Comparison of ENCODE assay signal across 11 cellular contexts in genomic region chr4:152591876-152592275, GRCh38. TPM values are rescaled to one million over a fixed set of nuclear protein-coding genes. Genes with fewer than 3 reads are reported as not detected.
DNase-seq lines count a peak whose midpoint lies in the region; TF ChIP-seq lines count a peak whose summit lies in the region.
"Had no signal": no experiment of that assay in that cellular context is flagged by ENCODE, and none has a peak within 500 bp of the region (broad histone marks: within the 10 kb centered on the region; RNA-seq: fewer than 3 reads in every experiment).

No MANE protein-coding gene starts in this region.

- H3K27ac ChIP-seq in GM23248 (no peak overlapping the region), OCI-LY1 (ENCODE audit: low read depth, low read length, poor library complexity, severe bottlenecking) (peak overlapping the region; percentile 46)
- H3K27ac ChIP-seq: left lung, tibial artery had no signal

- peak overlapping the region; percentile 40; the same call in 1 of the 2 replicates for H2AFZ ChIP-seq in GM23248
- H2AFZ ChIP-seq in OCI-LY1 (ENCODE audit: low read length), result no peak overlapping the region

- no peaks in the 10 kb centered on the region for H3K36me3 ChIP-seq in GM23248 (ENCODE audit: low read depth)
- no peaks in the 10 kb centered on the region for H3K36me3 ChIP-seq in OCI-LY1 (ENCODE audit: insufficient read depth, low read length)
- H3K36me3 ChIP-seq: left lung, tibial artery had no signal

- WGBS in GM23248 (ENCODE audit: low coverage in 1 of 2, low lambda C conversion rate in 2 of 2, missing lambda C conversion rate in 2 of 2), 2 experiments, result 93% methylated on average over 6 of the region's 6 CpGs

- H3K4me1 ChIP-seq in GM23248 (ENCODE audit: insufficient read depth) (peaks cover 21% of the 10 kb centered on the region), OCI-LY1 (ENCODE audit: insufficient read depth, low read length, severe bottlenecking) (peaks cover 59% of the 10 kb centered on the region)
- H3K4me1 ChIP-seq: left lung had no signal

- H3K9me3 Mint-ChIP-seq in glutamatergic neuron (ENCODE audit: unreplicated experiment), result peaks cover 2% of the 10 kb centered on the region
- H3K9me3 Mint-ChIP-seq: activated T-helper 1 cell treated with anti-CD3 and anti-CD28 coated beads, Interleukin-12 subunit alpha, Interleukin-12 subunit beta, Interleukin-2, Interleukin-4 antibody, amounts not matched to agents 30 ng/mL and 10 ng/mL and 1 ng/mL, durations not matched to agents 14 hours and 24 hours and 36 hours had no signal

- no peaks in the 10 kb centered on the region for H3K9me2 ChIP-seq in GM23248 (ENCODE audit: insufficient read depth)
- H3K9me2 ChIP-seq in OCI-LY1 (ENCODE audit: low read depth, low read length), result no peaks in the 10 kb centered on the region

- H4K20me1 ChIP-seq in GM23248 (ENCODE audit: insufficient read depth) (no peaks in the 10 kb centered on the region), OCI-LY1 (ENCODE audit: insufficient read depth, low read length) (no peaks in the 10 kb centered on the region)

- no peak overlapping the region for H3K9ac ChIP-seq in GM23248
- peak overlapping the region; percentile 36; the same call in 1 of the 2 replicates for H3K9ac ChIP-seq in OCI-LY1 (ENCODE audit: low read length)

- TF ChIP-seq CTCF in OCI-LY1 (IDR thresholded peaks at IDR 0.05; ENCODE audit: low read length) (no peak), glutamatergic neuron (IDR thresholded peaks at IDR 0.05; ENCODE audit: partially characterized antibody, unreplicated experiment) (no peak)

- peaks cover 1% of the 10 kb centered on the region for H3K36me3 Mint-ChIP-seq in glutamatergic neuron (ENCODE audit: unreplicated experiment)

- H3K4me3 ChIP-seq in GM23248, result no peak overlapping the region
- peak overlapping the region; percentile 46 for H3K4me3 ChIP-seq in OCI-LY1 (ENCODE audit: low read depth, low read length, poor library complexity, severe bottlenecking)
- H3K4me3 ChIP-seq: left lung, tibial artery had no signal

- in situ Hi-C loops in GM23248 (cut with MboI), result no loop called here

- H3K27me3 Mint-ChIP-seq in glutamatergic neuron (ENCODE audit: unreplicated experiment), result peaks cover 7% of the 10 kb centered on the region

- H3K27me3 ChIP-seq in GM23248 (replicated peaks; ENCODE audit: insufficient read depth) (no peaks in the 10 kb centered on the region), OCI-LY1 (ENCODE audit: insufficient read depth, low read length) (no peaks in the 10 kb centered on the region)
- H3K27me3 ChIP-seq: left lung had no signal

- H3K4me3 Mint-ChIP-seq in glutamatergic neuron (ENCODE audit: unreplicated experiment), result peak overlapping the region; percentile 82

- H3K79me2 ChIP-seq in GM23248 (ENCODE audit: insufficient read depth) (no peaks in the 10 kb centered on the region), OCI-LY1 (ENCODE audit: insufficient read depth, low read length) (no peaks in the 10 kb centered on the region)

- H3K4me1 Mint-ChIP-seq in glutamatergic neuron (ENCODE audit: low read depth, unreplicated experiment), result peaks cover 31% of the 10 kb centered on the region

- no peaks in the 10 kb centered on the region for H3K9me3 ChIP-seq in GM23248 (ENCODE audit: low read depth)
- H3K9me3 ChIP-seq in OCI-LY1 (ENCODE audit: low read length), result no peaks in the 10 kb centered on the region
- H3K9me3 ChIP-seq: left lung, tibial artery had no signal

- H3K27ac Mint-ChIP-seq in glutamatergic neuron (ENCODE audit: unreplicated experiment), result no peak overlapping the region
- H3K27ac Mint-ChIP-seq: activated T-helper 1 cell treated with anti-CD3 and anti-CD28 coated beads, Interleukin-12 subunit alpha, Interleukin-12 subunit beta, Interleukin-2, Interleukin-4 antibody, amounts not matched to agents 30 ng/mL and 10 ng/mL and 1 ng/mL, durations not matched to agents 14 hours and 24 hours and 36 hours had no signal

- no peak overlapping the region for H3K4me2 ChIP-seq in GM23248 (ENCODE audit: unreplicated experiment)
- peak overlapping the region; percentile 56 for H3K4me2 ChIP-seq in OCI-LY1 (ENCODE audit: low read length)

- DNase-seq in GM23248, result no peak
- DNase-seq in glutamatergic neuron, result no peak
- DNase-seq in pons (ENCODE audit: low spot score), result peak; percentile 70
- no peak for DNase-seq in SW 1271 (lab: John Stamatoyannopoulos, UW)
- no peak for DNase-seq in SIG-M5 (lab: John Stamatoyannopoulos, UW)
- DNase-seq in AG20443 (ENCODE audit: low spot score), result no peak
- DNase-seq: NCI-H2081 treated with DMSO at 0.1 percent for 48 hours, tibial artery had no signal

- H3F3A ChIP-seq in GM23248 (ENCODE audit: insufficient read depth) (peaks cover 19% of the 10 kb centered on the region), OCI-LY1 (ENCODE audit: insufficient read depth, low read length) (no peaks in the 10 kb centered on the region)

RNA-seq across cellular contexts. Expression of gene FBXW7, which starts 56.0 kb away (rescaled TPM):
- total RNA-seq in GM23248 (2014; rRNA removed; shearing (Covaris generic)), result 29.0 and 30.7 TPM in 2 replicates
- polyA plus RNA-seq in GM23248 (2016; fragmentation: Nextera tagmentation; extraction: Ambion mirVana), result 6.5 and 8.8 TPM in 2 replicates
- total RNA-seq in glutamatergic neuron (ENCODE audit: unreplicated experiment), result 57.5 TPM
